13 cellular contexts compared by ENCODE assay signal in the genomic region with DNA sequence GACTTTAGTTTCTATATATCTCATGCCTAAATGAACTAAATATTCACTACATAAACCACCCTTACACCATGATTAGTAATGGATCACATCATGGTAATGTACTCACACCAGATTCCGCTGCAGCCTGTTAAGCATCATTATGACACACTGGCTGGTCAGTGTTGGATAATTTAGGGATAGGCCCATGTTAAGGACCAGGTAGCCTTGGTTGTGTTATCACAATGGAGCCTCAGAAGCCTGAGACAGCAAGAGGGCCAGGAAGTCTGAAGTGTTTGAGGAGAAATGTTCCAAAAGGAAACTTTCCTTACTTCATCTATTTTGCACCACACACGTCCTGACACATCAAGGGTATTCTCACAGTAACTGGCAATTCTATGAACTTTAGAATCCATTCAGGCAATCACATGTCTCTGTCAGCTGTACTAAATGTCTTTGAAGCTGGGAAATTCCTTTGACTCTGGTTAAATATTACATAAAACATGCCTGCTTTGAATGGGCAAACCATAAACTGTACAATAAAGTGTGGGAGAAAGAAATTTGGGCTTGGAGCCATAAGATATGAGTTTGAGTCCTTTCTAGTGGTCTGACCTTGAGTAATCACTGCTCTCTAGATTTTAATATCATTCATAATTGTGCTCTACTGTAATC.
DNase-seq lines count a peak whose midpoint lies in the region; ATAC-seq and TF ChIP-seq lines count a peak whose summit lies in the region.
"Had no signal": no experiment of that assay in that cellular context is flagged by ENCODE, and none has a peak within 500 bp of the region (broad histone marks: within the 10 kb centered on the region; RNA-seq: fewer than 3 reads in every experiment).

No MANE protein-coding gene starts in this region.

- no peak overlapping the region for H3K27ac ChIP-seq in BLaER1
- peak overlapping the region in 1 of 2 donors; percentile 21 for H3K27ac ChIP-seq in lung (ENCODE audit: low read depth in 1 of 2, low read length in 1 of 2)
- H3K27ac ChIP-seq in brain microvascular endothelial cell: no peak overlapping the region

- no peaks in the 10 kb centered on the region for H3K27me3 ChIP-seq in BLaER1
- H3K27me3 ChIP-seq in lung (ENCODE audit: control insufficient read depth, insufficient read depth): no peaks in the 10 kb centered on the region
- H3K27me3 ChIP-seq in brain microvascular endothelial cell (replicated peaks): no peaks in the 10 kb centered on the region

- in situ Hi-C loops in brain microvascular endothelial cell (cut with HindIII; ENCODE audit: low pct_ligation_motif_present, low sequenced_read_pairs): no loop called here

- ATAC-seq in HG02759 (IDR thresholded peaks at IDR 0.05; ENCODE audit: unreplicated experiment) (peak; percentile 74), lung (ENCODE audit: insufficient read depth, low FRiP score) (peak; percentile 36), GM19023 (IDR thresholded peaks at IDR 0.05; ENCODE audit: unreplicated experiment) (no peak)
- ATAC-seq: HCT116, T-helper 17 cell had no signal

- H3K36me3 ChIP-seq in BLaER1 (no peaks in the 10 kb centered on the region), lung (ENCODE audit: control insufficient read depth in 2 of 2, insufficient read depth in 2 of 2, low read length in 2 of 2) (no peaks in the 10 kb centered on the region), brain microvascular endothelial cell (replicated peaks) (no peaks in the 10 kb centered on the region)

- no peaks in the 10 kb centered on the region for H3K36me3 Mint-ChIP-seq in endothelial cell (ENCODE audit: low read depth, unreplicated experiment)

- H3K4me3 ChIP-seq in BLaER1 (no peak overlapping the region), lung (no peak overlapping the region), brain microvascular endothelial cell (ENCODE audit: low read depth, low read length) (no peak overlapping the region)

- no peaks in the 10 kb centered on the region for H4K20me1 ChIP-seq in BLaER1

- no peak for TF ChIP-seq CTCF in endothelial cell (IDR thresholded peaks at IDR 0.05; ENCODE audit: unreplicated experiment)
- no peak for TF ChIP-seq CTCF in lung (IDR thresholded peaks at IDR 0.05; ENCODE audit: control extremely low read depth, extremely low read depth)
- no peak for TF ChIP-seq CTCF in brain microvascular endothelial cell (IDR thresholded peaks at IDR 0.05; ENCODE audit: low read depth, low read length, missing control alignments)

- no peak overlapping the region for H3K4me3 Mint-ChIP-seq in endothelial cell (ENCODE audit: unreplicated experiment)
- H3K4me3 Mint-ChIP-seq: B cell, T-helper 17 cell had no signal

- H3K27me3 Mint-ChIP-seq in endothelial cell (ENCODE audit: unreplicated experiment): no peaks in the 10 kb centered on the region
- H3K27me3 Mint-ChIP-seq: T-helper 17 cell had no signal

- peak overlapping the region; percentile 28; the same call in 1 of the 2 replicates for H3K4me2 ChIP-seq in BLaER1

- DNase-seq in endothelial cell (ENCODE audit: low spot score) (no peak), lung (ENCODE audit: low spot score) (no peak), brain microvascular endothelial cell (no peak), NOMO-1 (lab: John Stamatoyannopoulos, UW; ENCODE audit: unreplicated experiment in 2 of 2) (no peak), ecto neural progenitor cell (ENCODE audit: low spot score) (no peak)
- DNase-seq: IMR-90, NCI-H1436 treated with DMSO at 0.1 percent for 48 hours, T-helper 17 cell had no signal

- H3K4me1 ChIP-seq in BLaER1: peaks cover 9% of the 10 kb centered on the region
- peaks cover 10 to 15% of the 10 kb centered on the region in 2 donors for H3K4me1 ChIP-seq in lung (ENCODE audit: control insufficient read depth in 2 of 2, insufficient read depth in 2 of 2, low read length in 2 of 2)

- WGBS in lung, 2 donors: 68 to 83% methylated on average over 2 of the region's 2 CpGs

- H3K4me1 Mint-ChIP-seq in endothelial cell (ENCODE audit: unreplicated experiment): peaks cover 28% of the 10 kb centered on the region
- H3K4me1 Mint-ChIP-seq: B cell had no signal

- no peaks in the 10 kb centered on the region for H3K9me3 Mint-ChIP-seq in endothelial cell (ENCODE audit: unreplicated experiment)

- no peak overlapping the region for H3K9ac ChIP-seq in BLaER1

- H3K9me3 ChIP-seq in BLaER1 (peaks cover 16% of the 10 kb centered on the region), lung (ENCODE audit: control insufficient read depth in 2 of 2, insufficient read depth in 1 of 2, low read length in 1 of 2) (no peaks in the 10 kb centered on the region)

- peak overlapping the region; percentile 59 for H3K27ac Mint-ChIP-seq in endothelial cell (ENCODE audit: unreplicated experiment)
- H3K27ac Mint-ChIP-seq: B cell, T-helper 17 cell had no signal
